1 cellular context compared by ENCODE assay signal in genomic region chr4:61202638-61203495, GRCh38.
TF ChIP-seq lines count a peak whose summit lies in the region.

No MANE protein-coding gene starts in this region.

TF ChIP-seq in HEK293, 187 proteins besides CTCF, POLR2A, EP300 and RAD21 (continued from another document and continues in another):
- TF ChIP-seq ZBTB49 (tag by site-specific recombination; IDR thresholded peaks at IDR 0.05; ENCODE audit: low read depth) (no peak), ZNF548 (tag by site-specific recombination; IDR thresholded peaks at IDR 0.05) (no peak), ZNF776 (tag by site-specific recombination; IDR thresholded peaks at IDR 0.05; ENCODE audit: borderline replicate concordance) (no peak), ZBTB8A (tag by site-specific recombination; IDR thresholded peaks at IDR 0.05) (no peak), ZNF138 (tag by site-specific recombination; IDR thresholded peaks at IDR 0.05; ENCODE audit: borderline replicate concordance) (no peak), ZNF292 (tag by site-specific recombination; IDR thresholded peaks at IDR 0.05; ENCODE audit: borderline replicate concordance, low read depth) (no peak), ZNF660 (tag by site-specific recombination; IDR thresholded peaks at IDR 0.05) (no peak), FEZF1 (tag by site-specific recombination; IDR thresholded peaks at IDR 0.05) (no peak), ZNF24 (tag by site-specific recombination; IDR thresholded peaks at IDR 0.05) (no peak), ZNF747 (tag by site-specific recombination; IDR thresholded peaks at IDR 0.05) (no peak), ZNF555 (tag by site-specific recombination; conservative IDR thresholded peaks at IDR 0.05) (no peak), PBX3 (CRISPR knock-in tag; IDR thresholded peaks at IDR 0.05) (no peak), ZBTB11 (tag by site-specific recombination; conservative IDR thresholded peaks at IDR 0.05; ENCODE audit: low read depth) (no peak), ZBTB20 (tag by site-specific recombination; IDR thresholded peaks at IDR 0.05) (peak; percentile 22; the same call in 1 of the 2 replicates), ZBTB26 (tag by site-specific recombination; optimal IDR thresholded peaks at IDR 0.05) (peak; percentile 25), BCL11A (tag by site-specific recombination; IDR thresholded peaks at IDR 0.05; ENCODE audit: low read depth) (no peak), ZNF639 (tag by site-specific recombination; IDR thresholded peaks at IDR 0.05) (no peak), ZNF223 (tag by site-specific recombination; IDR thresholded peaks at IDR 0.05) (no peak), ZNF677 (tag by site-specific recombination; IDR thresholded peaks at IDR 0.05) (no peak), ZNF366 (tag by site-specific recombination; conservative IDR thresholded peaks at IDR 0.05) (no peak), YY1 (tag by site-specific recombination; IDR thresholded peaks at IDR 0.05) (no peak), ZNF645 (tag by site-specific recombination; IDR thresholded peaks at IDR 0.05) (no peak), ZNF658 (tag by site-specific recombination; IDR thresholded peaks at IDR 0.05) (no peak), ZNF266 (tag by site-specific recombination; IDR thresholded peaks at IDR 0.05; ENCODE audit: low read depth) (no peak), ZNF426 (tag by site-specific recombination; IDR thresholded peaks at IDR 0.05) (no peak), GLIS2 (tag by site-specific recombination; IDR thresholded peaks at IDR 0.05) (peak; percentile 20), PRDM1 (tag by site-specific recombination; IDR thresholded peaks at IDR 0.05) (no peak), ZNF449 (tag by site-specific recombination; IDR thresholded peaks at IDR 0.05) (no peak), ZNF580 (tag by site-specific recombination; IDR thresholded peaks at IDR 0.05) (no peak), HOXA7 (CRISPR knock-in tag; IDR thresholded peaks at IDR 0.05; ENCODE audit: borderline replicate concordance) (no peak), ZNF596 (tag by site-specific recombination; IDR thresholded peaks at IDR 0.05) (no peak), ZNF398 (tag by site-specific recombination; IDR thresholded peaks at IDR 0.05) (no peak), PRDM2 (tag by site-specific recombination; IDR thresholded peaks at IDR 0.05; ENCODE audit: borderline replicate concordance) (no peak), ZBTB17 (tag by site-specific recombination; IDR thresholded peaks at IDR 0.05) (peak; percentile 78; the same call in 1 of the 2 replicates)
